Comparison of ENCODE assay signal across 15 cellular contexts in genomic region chr3:195806211-195806915, GRCh38. TPM values are rescaled to one million over a fixed set of nuclear protein-coding genes. Genes with fewer than 3 reads are reported as not detected.
A peak's percentile ranks its signal among the peaks of the same experiment; 100 is the strongest.
DNase-seq lines count a peak whose midpoint lies in the region; ATAC-seq and TF ChIP-seq lines count a peak whose summit lies in the region.
"Had no signal": no experiment of that assay in that cellular context is flagged by ENCODE, and none has a peak within 500 bp of the region (broad histone marks: within the 10 kb centered on the region; RNA-seq: fewer than 3 reads in every experiment).

No MANE protein-coding gene starts in this region.

- no peaks in the 10 kb centered on the region for H3K27me3 ChIP-seq in thyroid gland

- peaks cover 34% of the 10 kb centered on the region for H3K27me3 Mint-ChIP-seq in activated naive CD4-positive, alpha-beta T cell treated with anti-CD3 and anti-CD28 coated beads, Interleukin-2, amount 10 ng/mL, durations not matched to agents 7 days and 5 days

- H3K27ac ChIP-seq in thyroid gland = no peak overlapping the region
- H3K27ac ChIP-seq: C4-2B, GM23248 had no signal

- CTCF ChIA-PET in activated naive CD4-positive, alpha-beta T cell treated with anti-CD3 and anti-CD28 coated beads, Interleukin-2, amount 10 ng/mL, durations not matched to agents 7 days and 5 days (lab: Charles Lee) = interaction anchor here (2.3 kb wide), 1 partner anchor 44 kb away, joined by 7 read pairs; no protein-coding TSS in a partner anchor

- H3K4me3 Mint-ChIP-seq in activated naive CD4-positive, alpha-beta T cell treated with anti-CD3 and anti-CD28 coated beads, Interleukin-2, amount 10 ng/mL, durations not matched to agents 7 days and 5 days = no peak overlapping the region

- H3K27ac Mint-ChIP-seq in activated naive CD4-positive, alpha-beta T cell treated with anti-CD3 and anti-CD28 coated beads, Interleukin-2, amount 10 ng/mL, durations not matched to agents 7 days and 5 days = peak overlapping the region; percentile 82

- H3K4me3 ChIP-seq in thyroid gland (replicated peaks in 1 of 3) = no peak overlapping the region
- H3K4me3 ChIP-seq: GM23248 had no signal

- TF ChIP-seq CTCF in thyroid gland (IDR thresholded peaks at IDR 0.05) = no peak

- no peak for DNase-seq in activated naive CD4-positive, alpha-beta T cell treated with anti-CD3 and anti-CD28 coated beads, Interleukin-2, amount 10 ng/mL, durations not matched to agents 7 days and 5 days
- DNase-seq in activated naive CD4-positive, alpha-beta T cell (lab: John Stamatoyannopoulos, UW) = no peak
- DNase-seq in RPMI8226 (peak; percentile 60), glomerular endothelial cell (ENCODE audit: extremely low read depth, low read depth, low spot score) (peak; percentile 42), thyroid gland (peak; percentile 19 to 43), RKO (ENCODE audit: low spot score) (no peak)
- DNase-seq: activated CD4-positive, alpha-beta T cell treated with anti-CD3 and anti-CD28 coated beads for 1 hour; effector CD8-positive, alpha-beta T cell; GM23248 had no signal

- intact Hi-C loops in thyroid gland (cut with DNase I) = no loop called here

- H3K36me3 Mint-ChIP-seq in activated naive CD4-positive, alpha-beta T cell treated with anti-CD3 and anti-CD28 coated beads, Interleukin-2, amount 10 ng/mL, durations not matched to agents 7 days and 5 days = peaks cover 38% of the 10 kb centered on the region

- H3K9me3 Mint-ChIP-seq in activated naive CD4-positive, alpha-beta T cell treated with anti-CD3 and anti-CD28 coated beads, Interleukin-2, amount 10 ng/mL, durations not matched to agents 7 days and 5 days = peaks cover 35% of the 10 kb centered on the region

- peaks cover 17 to 30% of the 10 kb centered on the region in 2 donors for H3K4me1 ChIP-seq in thyroid gland

- WGBS in thyroid gland, 2 donors = 64 to 67% methylated on average over 11 of the region's 11 CpGs

- no peaks in the 10 kb centered on the region for H3K9me3 ChIP-seq in thyroid gland

- no peak for TF ChIP-seq POLR2A in thyroid gland (IDR thresholded peaks at IDR 0.05)

- peaks cover 64% of the 10 kb centered on the region for H3K4me1 Mint-ChIP-seq in activated naive CD4-positive, alpha-beta T cell treated with anti-CD3 and anti-CD28 coated beads, Interleukin-2, amount 10 ng/mL, durations not matched to agents 7 days and 5 days

- ATAC-seq in GM21447 (IDR thresholded peaks at IDR 0.05; ENCODE audit: unreplicated experiment) (no peak), HG03432 (IDR thresholded peaks at IDR 0.05; ENCODE audit: unreplicated experiment) (no peak)
- ATAC-seq: sciatic nerve had no signal

- no peaks in the 10 kb centered on the region for H3K36me3 ChIP-seq in thyroid gland

RNA-seq across cellular contexts. Expression of gene MUC4, which starts 5.4 kb away (rescaled TPM):
- 0.12 TPM in 1 of 2 replicates, not detected in the other for total RNA-seq in glomerular endothelial cell
- under 1 TPM in 2 of 4 donors, not detected in 2; 0.13 to 0.20 TPM for total RNA-seq in thyroid gland
- total RNA-seq: GM23248, NCI-H460, SK-MEL-5 had no signal

Comparison
In these comparisons a context has a peak if more than half of its experiments do, and no peak if none do; other contexts are left out.
1. DNase-seq: peak in RPMI8226 (single experiment), glomerular endothelial cell (single experiment) and thyroid gland (2 of 2); none in activated naive CD4-positive, alpha-beta T cell treated with anti-CD3 and anti-CD28 coated beads, Interleukin-2, amount 10 ng/mL, durations not matched to agents 7 days and 5 days (single experiment), activated naive CD4-positive, alpha-beta T cell (0 of 4) and RKO (single experiment).